8 cellular contexts compared by ENCODE assay signal in the genomic region with DNA sequence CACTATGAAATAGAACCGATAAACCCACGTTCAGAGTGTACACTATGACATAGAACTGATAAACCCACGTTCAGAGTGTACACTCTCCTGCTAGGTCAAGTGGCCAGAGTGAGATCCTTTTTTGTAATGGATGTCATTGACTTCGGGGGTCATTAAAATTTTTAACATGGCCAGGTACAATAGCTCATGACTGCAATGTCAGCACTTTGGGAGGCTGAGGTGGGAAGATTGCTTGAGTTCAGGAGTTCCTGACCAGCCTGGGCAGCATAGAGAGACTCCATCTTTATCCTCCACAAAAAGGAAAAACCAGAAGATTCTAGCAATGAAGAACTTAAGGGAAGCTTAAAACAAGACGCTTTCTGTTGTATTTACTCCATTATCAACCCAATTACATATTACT.
"Had no signal": no experiment of that assay in that cellular context is flagged by ENCODE, and none has a peak within 500 bp of the region (broad histone marks: within the 10 kb centered on the region; RNA-seq: fewer than 3 reads in every experiment).

No MANE protein-coding gene starts in this region.

- FAIRE-seq: G401.6, GM12878, GM12891, GM12892, GM18507, GM19239 had no signal

- DNase-seq: GDM1, GF-D8 had no signal

- ATAC-seq: GM12878 had no signal

- H3K4me3 ChIP-seq: GM12878 had no signal
